Comparison of ENCODE assay signal across 1 cellular context in the genomic region with DNA sequence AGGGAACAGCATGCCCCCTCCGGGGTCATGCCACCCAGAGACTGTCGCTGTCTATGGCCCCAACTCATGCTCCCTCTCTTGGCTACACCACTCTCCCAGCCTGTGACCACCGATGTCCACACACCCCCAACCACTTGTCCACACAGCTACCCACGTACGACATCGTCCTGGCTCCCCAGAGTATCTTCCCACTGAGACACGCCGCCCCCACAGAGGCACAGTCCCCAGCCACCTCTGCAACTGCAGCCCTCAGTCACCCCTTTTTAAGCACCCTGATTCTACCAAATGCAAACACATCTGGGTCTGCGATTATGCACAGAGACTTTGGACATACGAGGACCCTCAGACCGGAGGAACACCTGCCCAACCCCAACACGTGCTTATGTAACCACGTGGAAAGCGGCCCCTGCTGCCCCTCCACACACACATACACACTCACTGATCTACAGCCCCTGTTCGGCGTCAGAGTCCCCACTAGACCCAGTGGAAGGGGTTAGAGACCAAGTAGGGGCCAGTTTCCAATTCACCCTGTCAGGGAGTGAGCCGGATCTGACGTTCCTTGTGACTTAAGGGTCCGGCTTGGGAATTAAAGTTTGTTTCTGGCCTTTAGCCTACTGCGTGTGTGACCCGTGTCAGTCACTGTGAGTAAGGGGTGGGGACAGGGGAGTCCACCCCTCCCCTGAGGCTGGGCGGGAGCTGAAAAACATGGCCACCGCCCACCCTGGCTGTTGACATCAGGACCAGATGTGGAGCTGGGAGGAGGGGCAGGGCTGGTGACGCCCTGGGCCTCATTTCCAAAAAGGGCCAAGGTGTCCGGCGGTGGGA.
TF ChIP-seq lines count a peak whose summit lies in the region.

No MANE protein-coding gene starts in this region.

TF ChIP-seq in HepG2, 621 proteins besides CTCF, POLR2A, EP300 and RAD21:
- TF ChIP-seq ZNF263 (CRISPR knock-in tag; IDR thresholded peaks at IDR 0.05) (no peak), RAD51 (IDR thresholded peaks at IDR 0.05; ENCODE audit: borderline replicate concordance) (no peak), ZNF121 (CRISPR knock-in tag; IDR thresholded peaks at IDR 0.05) (no peak), TCF12 (IDR thresholded peaks at IDR 0.05) (no peak), TCF12 (CRISPR knock-in tag; IDR thresholded peaks at IDR 0.05) (no peak), ZFP36 (IDR thresholded peaks at IDR 0.05; ENCODE audit: borderline replicate concordance, low read depth, low read length, partially characterized antibody) (no peak), THAP11 (CRISPR knock-in tag; IDR thresholded peaks at IDR 0.05) (no peak), ZSCAN22 (CRISPR knock-in tag; IDR thresholded peaks at IDR 0.05) (no peak), MAFF (IDR thresholded peaks at IDR 0.05; ENCODE audit: low read depth, low read length) (no peak), MTF2 (CRISPR knock-in tag; IDR thresholded peaks at IDR 0.05; ENCODE audit: borderline replicate concordance) (no peak), RNF2 (conservative IDR thresholded peaks at IDR 0.05; ENCODE audit: low read depth) (no peak), ZNF207 (IDR thresholded peaks at IDR 0.05; ENCODE audit: borderline replicate concordance) (no peak), ISL2 (CRISPR knock-in tag; IDR thresholded peaks at IDR 0.05) (no peak), AGO1 (IDR thresholded peaks at IDR 0.05; ENCODE audit: low read depth, low read length, poor library complexity, severe bottlenecking) (no peak)
- TF ChIP-seq, protein P1, sequence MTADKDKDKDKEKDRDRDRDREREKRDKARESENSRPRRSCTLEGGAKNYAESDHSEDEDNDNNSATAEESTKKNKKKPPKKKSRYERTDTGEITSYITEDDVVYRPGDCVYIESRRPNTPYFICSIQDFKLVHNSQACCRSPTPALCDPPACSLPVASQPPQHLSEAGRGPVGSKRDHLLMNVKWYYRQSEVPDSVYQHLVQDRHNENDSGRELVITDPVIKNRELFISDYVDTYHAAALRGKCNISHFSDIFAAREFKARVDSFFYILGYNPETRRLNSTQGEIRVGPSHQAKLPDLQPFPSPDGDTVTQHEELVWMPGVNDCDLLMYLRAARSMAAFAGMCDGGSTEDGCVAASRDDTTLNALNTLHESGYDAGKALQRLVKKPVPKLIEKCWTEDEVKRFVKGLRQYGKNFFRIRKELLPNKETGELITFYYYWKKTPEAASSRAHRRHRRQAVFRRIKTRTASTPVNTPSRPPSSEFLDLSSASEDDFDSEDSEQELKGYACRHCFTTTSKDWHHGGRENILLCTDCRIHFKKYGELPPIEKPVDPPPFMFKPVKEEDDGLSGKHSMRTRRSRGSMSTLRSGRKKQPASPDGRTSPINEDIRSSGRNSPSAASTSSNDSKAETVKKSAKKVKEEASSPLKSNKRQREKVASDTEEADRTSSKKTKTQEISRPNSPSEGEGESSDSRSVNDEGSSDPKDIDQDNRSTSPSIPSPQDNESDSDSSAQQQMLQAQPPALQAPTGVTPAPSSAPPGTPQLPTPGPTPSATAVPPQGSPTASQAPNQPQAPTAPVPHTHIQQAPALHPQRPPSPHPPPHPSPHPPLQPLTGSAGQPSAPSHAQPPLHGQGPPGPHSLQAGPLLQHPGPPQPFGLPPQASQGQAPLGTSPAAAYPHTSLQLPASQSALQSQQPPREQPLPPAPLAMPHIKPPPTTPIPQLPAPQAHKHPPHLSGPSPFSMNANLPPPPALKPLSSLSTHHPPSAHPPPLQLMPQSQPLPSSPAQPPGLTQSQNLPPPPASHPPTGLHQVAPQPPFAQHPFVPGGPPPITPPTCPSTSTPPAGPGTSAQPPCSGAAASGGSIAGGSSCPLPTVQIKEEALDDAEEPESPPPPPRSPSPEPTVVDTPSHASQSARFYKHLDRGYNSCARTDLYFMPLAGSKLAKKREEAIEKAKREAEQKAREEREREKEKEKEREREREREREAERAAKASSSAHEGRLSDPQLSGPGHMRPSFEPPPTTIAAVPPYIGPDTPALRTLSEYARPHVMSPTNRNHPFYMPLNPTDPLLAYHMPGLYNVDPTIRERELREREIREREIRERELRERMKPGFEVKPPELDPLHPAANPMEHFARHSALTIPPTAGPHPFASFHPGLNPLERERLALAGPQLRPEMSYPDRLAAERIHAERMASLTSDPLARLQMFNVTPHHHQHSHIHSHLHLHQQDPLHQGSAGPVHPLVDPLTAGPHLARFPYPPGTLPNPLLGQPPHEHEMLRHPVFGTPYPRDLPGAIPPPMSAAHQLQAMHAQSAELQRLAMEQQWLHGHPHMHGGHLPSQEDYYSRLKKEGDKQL (CRISPR knock-in tag; IDR thresholded peaks at IDR 0.05; ENCODE audit: low read depth) = no peak
- TF ChIP-seq, protein P2, sequence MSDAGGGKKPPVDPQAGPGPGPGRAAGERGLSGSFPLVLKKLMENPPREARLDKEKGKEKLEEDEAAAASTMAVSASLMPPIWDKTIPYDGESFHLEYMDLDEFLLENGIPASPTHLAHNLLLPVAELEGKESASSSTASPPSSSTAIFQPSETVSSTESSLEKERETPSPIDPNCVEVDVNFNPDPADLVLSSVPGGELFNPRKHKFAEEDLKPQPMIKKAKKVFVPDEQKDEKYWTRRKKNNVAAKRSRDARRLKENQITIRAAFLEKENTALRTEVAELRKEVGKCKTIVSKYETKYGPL (CRISPR knock-in tag; IDR thresholded peaks at IDR 0.05) = no peak
